Comparison of ENCODE assay signal across 16 cellular contexts in genomic region chr5:174503086-174503460, GRCh38.
DNase-seq lines count a peak whose midpoint lies in the region; ATAC-seq, FAIRE-seq and TF ChIP-seq lines count a peak whose summit lies in the region.
"Had no signal": no experiment of that assay in that cellular context is flagged by ENCODE, and none has a peak within 500 bp of the region (broad histone marks: within the 10 kb centered on the region; RNA-seq: fewer than 3 reads in every experiment).

No MANE protein-coding gene starts in this region.

- POLR2A ChIA-PET in IMR-90 (lab: Charles Lee; ENCODE audit: unreplicated experiment) = interaction anchor here (1.0 kb wide), 1 partner anchor 29 kb away, joined by 3 read pairs; no protein-coding TSS in a partner anchor
- POLR2A ChIA-PET in CD8-positive, alpha-beta T cell (lab: Charles Lee) = no interaction called here

- no peak for TF ChIP-seq POLR2A in IMR-90 (IDR thresholded peaks at IDR 0.05; ENCODE audit: low read depth, low read length)

- H3K4me2 ChIP-seq in IMR-90 (ENCODE audit: low read depth, low read length) = no peak overlapping the region
- H3K4me2 ChIP-seq in astrocyte (ENCODE audit: low read length) = peak overlapping the region; percentile 74
- H3K4me2 ChIP-seq: SK-N-SH had no signal

- peak overlapping the region; percentile 80 for H2AK9ac ChIP-seq in IMR-90 (replicated peaks; ENCODE audit: low read depth, low read length, poor library complexity)

- peaks cover 31% of the 10 kb centered on the region for H3K27me3 Mint-ChIP-seq in astrocyte (ENCODE audit: low read depth, unreplicated experiment)
- no peaks in the 10 kb centered on the region for H3K27me3 Mint-ChIP-seq in CD8-positive, alpha-beta T cell (ENCODE audit: low read depth)
- H3K27me3 Mint-ChIP-seq: IgD-negative memory B cell had no signal

- peaks cover 29% of the 10 kb centered on the region for H3K9me3 Mint-ChIP-seq in astrocyte (ENCODE audit: unreplicated experiment)
- H3K9me3 Mint-ChIP-seq in CD8-positive, alpha-beta T cell = peaks cover 4% of the 10 kb centered on the region

- peak overlapping the region; percentile 42 to 80 for H4K8ac ChIP-seq in IMR-90 (ENCODE audit: low read depth in 2 of 2, low read length in 2 of 2)

- H3K36me3 ChIP-seq in IMR-90 (ENCODE audit: control insufficient read depth, insufficient read depth, low read length) (no peaks in the 10 kb centered on the region), astrocyte (ENCODE audit: insufficient read depth, low read length) (no peaks in the 10 kb centered on the region)
- H3K36me3 ChIP-seq in CD8-positive, alpha-beta T cell (ENCODE audit: insufficient read depth, low read length) = no peaks in the 10 kb centered on the region

- intact Hi-C loops in IMR-90 (cut with micrococcal nuclease) = no loop called here
- intact Hi-C loops in CD8-positive, alpha-beta T cell (cut with DNase I, micrococcal nuclease) = no loop called here

- H3K9me3 ChIP-seq in IMR-90 (ENCODE audit: control insufficient read depth, insufficient read depth, low read length) (peaks cover 2% of the 10 kb centered on the region; the same call in 1 of the 2 replicates), astrocyte (ENCODE audit: insufficient read depth, low read depth, low read length) (no peaks in the 10 kb centered on the region)
- no peaks in the 10 kb centered on the region for H3K9me3 ChIP-seq in CD8-positive, alpha-beta T cell (ENCODE audit: low read length)
- H3K9me3 ChIP-seq: SK-N-SH had no signal

- no peak overlapping the region for H4K5ac ChIP-seq in IMR-90 (ENCODE audit: low read depth, low read length)

- H2AFZ ChIP-seq in IMR-90 (replicated peaks; ENCODE audit: low read length, poor library complexity) = peak overlapping the region; percentile 66
- H2AFZ ChIP-seq in astrocyte (ENCODE audit: low read depth, low read length) = no peak overlapping the region

- peak overlapping the region; percentile 63 for H2BK5ac ChIP-seq in IMR-90 (ENCODE audit: low read depth, low read length, poor library complexity, severe bottlenecking)

- no peak overlapping the region for H3K56ac ChIP-seq in IMR-90 (ENCODE audit: extremely low read depth, insufficient read depth, low read length)

- no peak for ATAC-seq in IMR-90 (ENCODE audit: low read depth)
- ATAC-seq in CD8-positive, alpha-beta T cell = no peak
- no peak for ATAC-seq in GM19351 (IDR thresholded peaks at IDR 0.05; ENCODE audit: unreplicated experiment)

- H3K18ac ChIP-seq in IMR-90 (ENCODE audit: low read depth, low read length) = peak overlapping the region; percentile 19; the same call in 1 of the 2 replicates

- peak overlapping the region; percentile 82; the same call in 1 of the 2 replicates for H2AK5ac ChIP-seq in IMR-90 (ENCODE audit: low read depth, low read length)

- 0 out of 2 replicates have a peak overlapping the region, but pooled peaks have one; percentile 38 for H3K14ac ChIP-seq in IMR-90 (replicated peaks; ENCODE audit: low read depth, low read length)

- no peak overlapping the region for H3K4me3 Mint-ChIP-seq in astrocyte (ENCODE audit: unreplicated experiment)
- H3K4me3 Mint-ChIP-seq in CD8-positive, alpha-beta T cell = no peak overlapping the region
- H3K4me3 Mint-ChIP-seq: CD4-positive, CD25-positive, alpha-beta regulatory T cell; IgD-negative memory B cell had no signal

- no peak for TF ChIP-seq RAD21 in IMR-90 (IDR thresholded peaks at IDR 0.05; ENCODE audit: low read length)

- no peak overlapping the region for H3K27ac ChIP-seq in IMR-90 (ENCODE audit: insufficient read depth, low read length)
- peak overlapping the region; percentile 55 for H3K27ac ChIP-seq in astrocyte (ENCODE audit: low read depth, low read length)
- peak overlapping the region; percentile 74 for H3K27ac ChIP-seq in epithelial cell of prostate
- no peak overlapping the region for H3K27ac ChIP-seq in CD8-positive, alpha-beta T cell (ENCODE audit: low read depth, low read length)

- peak overlapping the region; percentile 78 for H4K91ac ChIP-seq in IMR-90 (ENCODE audit: insufficient read depth, low read depth, low read length)

- no peaks in the 10 kb centered on the region for H3K79me2 ChIP-seq in astrocyte (ENCODE audit: insufficient read depth, low read length)

- peak overlapping the region; percentile 75 for H3K4ac ChIP-seq in IMR-90 (ENCODE audit: low read depth, low read length)

- no peaks in the 10 kb centered on the region for H3K36me3 Mint-ChIP-seq in astrocyte (ENCODE audit: low read depth, unreplicated experiment)
- H3K36me3 Mint-ChIP-seq in CD8-positive, alpha-beta T cell = no peaks in the 10 kb centered on the region
- H3K36me3 Mint-ChIP-seq: CD4-positive, CD25-positive, alpha-beta regulatory T cell; IgD-negative memory B cell had no signal

- H4K20me1 ChIP-seq in IMR-90 (ENCODE audit: insufficient read depth, low read length) (no peaks in the 10 kb centered on the region), astrocyte (ENCODE audit: insufficient read depth, low read length) (no peaks in the 10 kb centered on the region)

- peak overlapping the region; percentile 28; the same call in 1 of the 2 replicates for H3K23ac ChIP-seq in IMR-90 (ENCODE audit: low read depth, low read length)

- H2BK120ac ChIP-seq in IMR-90 (ENCODE audit: low read depth, low read length) = peak overlapping the region; percentile 90

- peak overlapping the region; percentile 23; the same call in 1 of the 3 replicates for H2BK15ac ChIP-seq in IMR-90 (ENCODE audit: low read depth, low read length)

- H3K79me1 ChIP-seq in IMR-90 (ENCODE audit: low read depth in 1 of 2, low read length in 2 of 2) = no peaks in the 10 kb centered on the region

- in situ Hi-C loops in IMR-90 (cut with MboI; ENCODE audit: low sequenced_read_pairs) = no loop called here

- BruUV-seq in IMR-90 (replicated peaks; lab: Mats Ljungman, UMichigan) = no TSS peak

- H3K4me3 ChIP-seq in IMR-90 (ENCODE audit: insufficient read depth, low read depth, low read length) = no peak overlapping the region
- H3K4me3 ChIP-seq in astrocyte (ENCODE audit: insufficient read depth, low read depth, low read length) = no peak overlapping the region
- no peak overlapping the region for H3K4me3 ChIP-seq in CD8-positive, alpha-beta T cell (ENCODE audit: low read depth, low read length)

- H3K4me1 Mint-ChIP-seq in astrocyte (ENCODE audit: low read depth, unreplicated experiment) = no peaks in the 10 kb centered on the region
- H3K4me1 Mint-ChIP-seq in CD8-positive, alpha-beta T cell (ENCODE audit: low read depth) = no peaks in the 10 kb centered on the region
- H3K4me1 Mint-ChIP-seq: IgD-negative memory B cell had no signal

- H2BK20ac ChIP-seq in IMR-90 (ENCODE audit: low read depth, low read length) = peak overlapping the region; percentile 94

- DNase-seq in IMR-90 (no peak), astrocyte (ENCODE audit: low read depth) (no peak), epithelial cell of prostate (ENCODE audit: low read depth, low spot score) (no peak), LoVo (ENCODE audit: low spot score) (no peak)
- DNase-seq in activated CD4-positive, alpha-beta T cell treated with anti-CD3 and anti-CD28 coated beads for 4 hours = no peak
- no peak for DNase-seq in CD8-positive, alpha-beta T cell
- DNase-seq: CD4-positive, CD25-positive, alpha-beta regulatory T cell; H7; MV-4-11; NCI-H2171 treated with DMSO at 0.1 percent for 48 hours; NCI-H446 treated with DMSO at 0.1 percent for 48 hours; Right ventricle myocardium superior; SK-N-SH had no signal

- H3K27me3 ChIP-seq in IMR-90 (ENCODE audit: control insufficient read depth, insufficient read depth, low read length) (no peaks in the 10 kb centered on the region), astrocyte (ENCODE audit: insufficient read depth, low read length) (no peaks in the 10 kb centered on the region)
- no peaks in the 10 kb centered on the region for H3K27me3 ChIP-seq in CD8-positive, alpha-beta T cell (ENCODE audit: insufficient read depth, low read length)

- no peak overlapping the region for H3K9ac ChIP-seq in IMR-90 (ENCODE audit: low read depth, low read length)
- H3K9ac ChIP-seq in astrocyte (ENCODE audit: low read length) = no peak overlapping the region
- H3K9ac ChIP-seq: SK-N-SH had no signal

- CTCF ChIA-PET in IMR-90 (lab: Yijun Ruan, JAX) = interaction anchor here (0.6 kb wide), 1 partner anchor 67 kb away, joined by 3 read pairs; no protein-coding TSS in a partner anchor
- CTCF ChIA-PET in CD8-positive, alpha-beta T cell (lab: Charles Lee) = no interaction called here

- no peak overlapping the region for H3K27ac Mint-ChIP-seq in astrocyte (ENCODE audit: unreplicated experiment)
- no peak overlapping the region for H3K27ac Mint-ChIP-seq in CD8-positive, alpha-beta T cell
- H3K27ac Mint-ChIP-seq: CD4-positive, CD25-positive, alpha-beta regulatory T cell; IgD-negative memory B cell had no signal

- peaks cover 10% of the 10 kb centered on the region for H3K4me1 ChIP-seq in IMR-90 (ENCODE audit: control insufficient read depth, insufficient read depth, low read length)
- peaks cover 21% of the 10 kb centered on the region for H3K4me1 ChIP-seq in astrocyte (ENCODE audit: insufficient read depth, low read length)
- H3K4me1 ChIP-seq in CD8-positive, alpha-beta T cell (ENCODE audit: insufficient read depth, low read length) = no peaks in the 10 kb centered on the region

- peaks cover 6% of the 10 kb centered on the region; the same call in 1 of the 2 replicates for H3K9me1 ChIP-seq in IMR-90 (ENCODE audit: insufficient read depth, low read length)

- dilution Hi-C loops in IMR-90 (cut with HindIII; ENCODE audit: low sequenced_read_pairs, unreplicated experiment) = no loop called here

- TF ChIP-seq CTCF in IMR-90 (conservative IDR thresholded peaks at IDR 0.05; ENCODE audit: low read depth, low read length) (no peak), astrocyte (IDR thresholded peaks at IDR 0.05; ENCODE audit: insufficient read depth, low read depth, low read length) (no peak)
- no peak for TF ChIP-seq CTCF in CD8-positive, alpha-beta T cell (IDR thresholded peaks at IDR 0.05)

- no peak for FAIRE-seq in astrocyte (lab: Jason Lieb, UNC)
- FAIRE-seq: GM19239 had no signal

TF ChIP-seq in IMR-90, 13 proteins besides CTCF, POLR2A, EP300 and RAD21:
- no peak for TF ChIP-seq RFX5 (IDR thresholded peaks at IDR 0.05; ENCODE audit: low read depth, low read length)
- no peak for TF ChIP-seq NFE2L2 (IDR thresholded peaks at IDR 0.05; ENCODE audit: low read depth, low read length)
- no peak for TF ChIP-seq BHLHE40 (IDR thresholded peaks at IDR 0.05; ENCODE audit: low read depth, low read length)
- no peak for TF ChIP-seq RCOR1 (IDR thresholded peaks at IDR 0.05; ENCODE audit: insufficient replicate concordance, low read length)
- TF ChIP-seq SMC3 (IDR thresholded peaks at IDR 0.05; ENCODE audit: low read depth, low read length) = no peak
- TF ChIP-seq FOS (IDR thresholded peaks at IDR 0.05; ENCODE audit: low read depth, low read length) = no peak
- no peak for TF ChIP-seq MAZ (IDR thresholded peaks at IDR 0.05; ENCODE audit: borderline replicate concordance, low read depth, low read length)
- no peak for TF ChIP-seq MXI1 (IDR thresholded peaks at IDR 0.05; ENCODE audit: borderline replicate concordance, low read depth, low read length)
TF ChIP-seq in IMR-90: peak in this region for 0.

Comparison
In these comparisons a context has a peak if more than half of its experiments do, and no peak if none do; other contexts are left out.
1. H3K27ac ChIP-seq: peak in astrocyte (single experiment) and epithelial cell of prostate (single experiment); none in IMR-90 (single experiment) and CD8-positive, alpha-beta T cell (single experiment).